ENCODE assay signal across 11 cellular contexts in genomic region chr14:75292886-75293285, GRCh38. TPM values are rescaled to one million over a fixed set of nuclear protein-coding genes. Genes with fewer than 3 reads are reported as not detected.
DNase-seq lines count a peak whose midpoint lies in the region; ATAC-seq and TF ChIP-seq lines count a peak whose summit lies in the region.
"Had no signal": no experiment of that assay in that cellular context is flagged by ENCODE, and none has a peak within 500 bp of the region (broad histone marks: within the 10 kb centered on the region; RNA-seq: fewer than 3 reads in every experiment).

No MANE protein-coding gene starts in this region.

- no peaks in the 10 kb centered on the region for H4K20me1 ChIP-seq in PC-9 (ENCODE audit: insufficient read depth)

- no peak for TF ChIP-seq CTCF in PC-9 (conservative IDR thresholded peaks at IDR 0.05)
- no peak for TF ChIP-seq CTCF in progenitor cell of endocrine pancreas (IDR thresholded peaks at IDR 0.05; ENCODE audit: unreplicated experiment)
- no peak for TF ChIP-seq CTCF in mucosa of descending colon (IDR thresholded peaks at IDR 0.05)

- peaks cover 30% of the 10 kb centered on the region for H3K4me1 ChIP-seq in CD4-positive, alpha-beta memory T cell (ENCODE audit: insufficient read depth, low read length)
- H3K4me1 ChIP-seq in PC-9 (replicated peaks; ENCODE audit: insufficient read depth) (peaks cover 29% of the 10 kb centered on the region), mucosa of descending colon (ENCODE audit: low read depth) (peaks cover 19% of the 10 kb centered on the region)

- CTCF ChIA-PET in CD4-positive, alpha-beta memory T cell (lab: Charles Lee; ENCODE audit: partially characterized antibody): interaction anchor here (2.9 to 14.1 kb wide), 3 partner anchors 44 to 166 kb away, joined by 22 to 273 read pairs (median 250); partner anchors contain the start of gene NEK9
- CTCF ChIA-PET in PC-9 (lab: Charles Lee): interaction anchor here (0.5 to 1.2 kb wide), 5 partner anchors 10 to 690 kb away, joined by 3 to 10 read pairs (median 3); partner anchors contain the start of gene PGF

- H3K4me2 ChIP-seq in PC-9: peak overlapping the region; percentile 78

- intact Hi-C loops in CD4-positive, alpha-beta memory T cell (cut with micrococcal nuclease): no loop called here
- intact Hi-C loops in PC-9 (cut with micrococcal nuclease; ENCODE audit: unreplicated experiment) (loop anchor here (10.0 kb wide), 1 partner anchor 408 kb away; the partner anchor contains the start of gene DLST), mucosa of descending colon (cut with DNase I, micrococcal nuclease) (no loop called here)

- H3K9me3 Mint-ChIP-seq in CD4-positive, alpha-beta memory T cell: peaks cover 0 to 2% (median 0%) of the 10 kb centered on the region in 8 donors
- H3K9me3 Mint-ChIP-seq in immature natural killer cell (no peaks in the 10 kb centered on the region), progenitor cell of endocrine pancreas (ENCODE audit: low read depth) (no peaks in the 10 kb centered on the region)
- H3K9me3 Mint-ChIP-seq: activated CD4-positive, alpha-beta memory T cell treated with anti-CD3 and anti-CD28 coated beads, Interleukin-2, amount 10 ng/mL, durations not matched to agents 7 days and 5 days had no signal

- H3K79me2 ChIP-seq in PC-9 (ENCODE audit: low read depth): no peaks in the 10 kb centered on the region

- no peak overlapping the region for H2AFZ ChIP-seq in PC-9

- H3K36me3 Mint-ChIP-seq in CD4-positive, alpha-beta memory T cell: no peaks in the 10 kb centered on the region
- no peaks in the 10 kb centered on the region for H3K36me3 Mint-ChIP-seq in immature natural killer cell
- H3K36me3 Mint-ChIP-seq in progenitor cell of endocrine pancreas (ENCODE audit: insufficient read depth): no peaks in the 10 kb centered on the region

- peaks cover 10 to 28% (median 22%) of the 10 kb centered on the region in 4 donors for H3K4me1 Mint-ChIP-seq in CD4-positive, alpha-beta memory T cell
- H3K4me1 Mint-ChIP-seq in immature natural killer cell: peaks cover 24% of the 10 kb centered on the region in 2 donors
- peaks cover 15% of the 10 kb centered on the region for H3K4me1 Mint-ChIP-seq in progenitor cell of endocrine pancreas (ENCODE audit: low read depth)

- peaks cover 26% of the 10 kb centered on the region; the same call in 1 of the 2 replicates for H3F3A ChIP-seq in PC-9 (ENCODE audit: insufficient read depth, low read depth)

- H3K9me2 ChIP-seq in PC-9 (ENCODE audit: insufficient read depth): no peaks in the 10 kb centered on the region

- POLR2A ChIA-PET in CD4-positive, alpha-beta memory T cell (lab: Charles Lee; ENCODE audit: partially characterized antibody): interaction anchor here (1.1 to 4.4 kb wide), 3 partner anchors 14 to 61 kb away, joined by 4 to 47 read pairs (median 34); partner anchors contain the start of gene FOS
- POLR2A ChIA-PET in PC-9 (lab: Charles Lee; ENCODE audit: unreplicated experiment): interaction anchor here (0.7 to 2.7 kb wide), 8 partner anchors 9 to 351 kb away, joined by 3 to 63 read pairs (median 15); no protein-coding TSS in a partner anchor

- DNase-seq in CD4-positive, alpha-beta memory T cell: no peak
- no peak for DNase-seq in PC-9
- DNase-seq in immature natural killer cell: no peak
- DNase-seq in progenitor cell of endocrine pancreas (ENCODE audit: low spot score, unreplicated experiment): no peak
- DNase-seq in NCI-H1092 treated with DMSO at 0.1 percent for 48 hours (lab: John Stamatoyannopoulos, UW): no peak
- no peak for DNase-seq in stimulated activated CD4-positive, alpha-beta T cell treated with anti-CD3 and anti-CD28 coated beads, Interleukin-12 subunit alpha, Interleukin-12 subunit beta, amount 100 ng/mL, for 4 hours
- DNase-seq in mucosa of descending colon: no peak
- DNase-seq in KG1 (lab: John Stamatoyannopoulos, UW): no peak
- DNase-seq: activated CD4-positive, alpha-beta memory T cell treated with anti-CD3 and anti-CD28 coated beads, Interleukin-2, amount 10 ng/mL, durations not matched to agents 7 days and 5 days; NCI-H2081; NCI-H774 had no signal

- no peak for ATAC-seq in mucosa of descending colon

- H3K27me3 Mint-ChIP-seq in CD4-positive, alpha-beta memory T cell: peaks cover 0 to 1% of the 10 kb centered on the region in 2 donors
- peaks cover 9 to 11% (median 10%) of the 10 kb centered on the region in 3 donors for H3K27me3 Mint-ChIP-seq in immature natural killer cell (ENCODE audit: low read depth in 3 of 3)
- H3K27me3 Mint-ChIP-seq in progenitor cell of endocrine pancreas: no peaks in the 10 kb centered on the region

- no TSS peak for BruUV-seq in PC-9 (replicated peaks; lab: Mats Ljungman, UMichigan)

- no peaks in the 10 kb centered on the region for H3K36me3 ChIP-seq in CD4-positive, alpha-beta memory T cell (ENCODE audit: insufficient read depth, low read length)
- H3K36me3 ChIP-seq in PC-9 (ENCODE audit: low read depth): no peaks in the 10 kb centered on the region
- no peaks in the 10 kb centered on the region for H3K36me3 ChIP-seq in mucosa of descending colon (ENCODE audit: low read depth)

- no peaks in the 10 kb centered on the region for H3K9me3 ChIP-seq in CD4-positive, alpha-beta memory T cell (ENCODE audit: control insufficient read depth in 1 of 2, low read length in 2 of 2)
- H3K9me3 ChIP-seq in PC-9 (ENCODE audit: insufficient read depth, low read depth) (no peaks in the 10 kb centered on the region), mucosa of descending colon (no peaks in the 10 kb centered on the region)

- peak overlapping the region in 3 of 8 donors; percentile 66 to 79 (median 77) for H3K4me3 Mint-ChIP-seq in CD4-positive, alpha-beta memory T cell
- peak overlapping the region in 3 of 5 donors; percentile 74 to 78 (median 78) for H3K4me3 Mint-ChIP-seq in immature natural killer cell
- peak overlapping the region; percentile 65 for H3K4me3 Mint-ChIP-seq in progenitor cell of endocrine pancreas (ENCODE audit: low read depth)

- peak overlapping the region in 6 of 7 donors; percentile 84 to 98 (median 96) for H3K27ac Mint-ChIP-seq in CD4-positive, alpha-beta memory T cell
- H3K27ac Mint-ChIP-seq in immature natural killer cell: peak overlapping the region; percentile 86 to 97 (median 94)
- peak overlapping the region; percentile 99 for H3K27ac Mint-ChIP-seq in progenitor cell of endocrine pancreas
- H3K27ac Mint-ChIP-seq: activated CD4-positive, alpha-beta memory T cell treated with anti-CD3 and anti-CD28 coated beads, Interleukin-2, amount 10 ng/mL, durations not matched to agents 7 days and 5 days had no signal

- H3K27ac ChIP-seq in CD4-positive, alpha-beta memory T cell (ENCODE audit: low read depth, low read length): peak overlapping the region; percentile 90
- H3K27ac ChIP-seq in PC-9: peak overlapping the region; percentile 79; the same call in 1 of the 2 replicates

- no peaks in the 10 kb centered on the region for H3K27me3 ChIP-seq in CD4-positive, alpha-beta memory T cell (ENCODE audit: insufficient read depth, low read length)
- no peaks in the 10 kb centered on the region for H3K27me3 ChIP-seq in PC-9 (ENCODE audit: insufficient read depth, low read depth)

- no peak overlapping the region for H3K4me3 ChIP-seq in CD4-positive, alpha-beta memory T cell (ENCODE audit: low read length in 2 of 2)
- H3K4me3 ChIP-seq in PC-9: no peak overlapping the region
- no peak overlapping the region for H3K4me3 ChIP-seq in mucosa of descending colon

RNA-seq across cellular contexts. Expression of gene FOS, which starts 14.3 kb away (rescaled TPM):
- total RNA-seq in CD4-positive, alpha-beta memory T cell: 1 to 10 TPM; 4.1 to 4.3 TPM
- 100 to 1,000 TPM; 162 to 519 TPM for polyA plus RNA-seq in CD4-positive, alpha-beta memory T cell
- 84.6 and 154 TPM in 2 replicates for total RNA-seq in PC-9 (2021)
- polyA plus RNA-seq in immature natural killer cell: 100 to 1,000 TPM; 525 to 765 (median 608) TPM
- total RNA-seq in progenitor cell of endocrine pancreas: 73.7 and 88.8 TPM in 2 replicates
- 100 to 1,000 TPM; 163 to 292 (median 243) TPM for total RNA-seq in mucosa of descending colon

Comparison
In these comparisons a context has a peak if more than half of its experiments do, and no peak if none do; other contexts are left out.
1. RNA of gene FOS, which starts 14.3 kb away (total RNA-seq): 163 to 292 TPM in mucosa of descending colon, 73.7 to 88.8 TPM in progenitor cell of endocrine pancreas and 84.6 to 154 TPM in PC-9; 4.1 to 4.3 TPM in CD4-positive, alpha-beta memory T cell; every median in the first group is over 10 times any median in the second.
2. Peak in every context shown above with its lines, with median percentiles within 50 percentile points of each other: H3K27ac Mint-ChIP-seq.